In genomic region chr2:176188218-176188968, GRCh38 we compare ENCODE assay signal across 8 cellular contexts. TPM values are rescaled to one million over a fixed set of nuclear protein-coding genes. Genes with fewer than 3 reads are reported as not detected.
DNase-seq lines count a peak whose midpoint lies in the region; ATAC-seq and TF ChIP-seq lines count a peak whose summit lies in the region.

Gene HOXD1 (plus strand): TSS chr2:176188668. CDS start chr2:176188802, 134 bp downstream.

- peak within 1 kb of the TSS; percentile 51 for H3K4me3 ChIP-seq in AG04450 (ENCODE audit: low read depth, low read length)

- TF ChIP-seq CTCF in AG04450 (IDR thresholded peaks at IDR 0.05; ENCODE audit: low read depth, low read length) (no peak), GM13977 (IDR thresholded peaks at IDR 0.05; ENCODE audit: extremely low read depth, insufficient read depth, missing control alignments) (no peak)

- CTCF ChIA-PET in AG04450 (lab: Charles Lee) = interaction anchor here (1.2 to 1.8 kb wide), 2 partner anchors 266 kb away, joined by 5 to 6 read pairs; no protein-coding TSS in a partner anchor

- H3K27me3 Mint-ChIP-seq in central memory CD8-positive, alpha-beta T cell = peaks cover 93% of the 10 kb centered on the region
- peaks cover 96% of the 10 kb centered on the region for H3K27me3 Mint-ChIP-seq in stimulated activated naive CD8-positive, alpha-beta T cell treated with anti-CD3 and anti-CD28 coated beads, Interleukin-15, amount 100 ng/mL, for 72 hours

- no peak within 1 kb of the TSS for H3K27ac ChIP-seq in AG04450 (ENCODE audit: low read depth, low read length)

- POLR2A ChIA-PET in AG04450 (lab: Yijun Ruan, JAX) = no interaction called here

- peaks cover 3% of the 10 kb centered on the region for H3K36me3 Mint-ChIP-seq in central memory CD8-positive, alpha-beta T cell (ENCODE audit: insufficient read depth)

- no peaks in the 10 kb centered on the region; the same call in 1 of the 2 replicates for H3K9me3 ChIP-seq in AG04450 (ENCODE audit: control insufficient read depth, insufficient read depth, low read length)

- no peak for ATAC-seq in central memory CD8-positive, alpha-beta T cell (replicated peaks; ENCODE audit: extremely low read depth, poor library complexity, severe bottlenecking)
- ATAC-seq in stimulated activated naive CD8-positive, alpha-beta T cell treated with anti-CD3 and anti-CD28 coated beads, Interleukin-15, amount 100 ng/mL, for 72 hours = peak; percentile 67
- ATAC-seq in GM18861 (IDR thresholded peaks at IDR 0.05; ENCODE audit: unreplicated experiment) = no peak

- H3K9me3 Mint-ChIP-seq in central memory CD8-positive, alpha-beta T cell = no peaks in the 10 kb centered on the region
- no peaks in the 10 kb centered on the region for H3K9me3 Mint-ChIP-seq in stimulated activated naive CD8-positive, alpha-beta T cell treated with anti-CD3 and anti-CD28 coated beads, Interleukin-15, amount 100 ng/mL, for 72 hours

- in situ Hi-C loops in GM13977 (cut with MboI; ENCODE audit: low pct_unique_long_range_greater_than_20kb, low sequenced_read_pairs, unreplicated experiment) = no loop called here

- peaks cover 20% of the 10 kb centered on the region for H3K4me1 Mint-ChIP-seq in central memory CD8-positive, alpha-beta T cell
- H3K4me1 Mint-ChIP-seq in stimulated activated naive CD8-positive, alpha-beta T cell treated with anti-CD3 and anti-CD28 coated beads, Interleukin-15, amount 100 ng/mL, for 72 hours = peaks cover 28% of the 10 kb centered on the region

- H3K27me3 ChIP-seq in AG04450 (ENCODE audit: control insufficient read depth, insufficient read depth, low read length) = peaks cover 48% of the 10 kb centered on the region

- DNase-seq in AG04450 (ENCODE audit: low read depth, low spot score) (no peak), GM13977 (ENCODE audit: low spot score) (peak; percentile 54), NCI-H69 (lab: John Stamatoyannopoulos, UW) (peak; percentile 90), left kidney (ENCODE audit: low read depth, low spot score) (peak; percentile 94), A172 (ENCODE audit: low spot score) (no peak)
- no peak for DNase-seq in central memory CD8-positive, alpha-beta T cell (ENCODE audit: low spot score in 2 of 2)
- DNase-seq in stimulated activated naive CD8-positive, alpha-beta T cell treated with anti-CD3 and anti-CD28 coated beads, Interleukin-15, amount 100 ng/mL, for 72 hours = no peak

- no peak within 1 kb of the TSS for H3K27ac Mint-ChIP-seq in central memory CD8-positive, alpha-beta T cell (ENCODE audit: low read depth)
- peak within 1 kb of the TSS in 1 of 2 donors; percentile 45 for H3K27ac Mint-ChIP-seq in stimulated activated naive CD8-positive, alpha-beta T cell treated with anti-CD3 and anti-CD28 coated beads, Interleukin-15, amount 100 ng/mL, for 72 hours

- H3K4me3 Mint-ChIP-seq in central memory CD8-positive, alpha-beta T cell = peak within 1 kb of the TSS; percentile 82
- H3K4me3 Mint-ChIP-seq in stimulated activated naive CD8-positive, alpha-beta T cell treated with anti-CD3 and anti-CD28 coated beads, Interleukin-15, amount 100 ng/mL, for 72 hours = peak within 1 kb of the TSS; percentile 82 to 86

RNA-seq across cellular contexts. Expression of gene HOXD1, which starts in this region (rescaled TPM):
- not detected in 2 replicates for polyA plus RNA-seq in AG04450 (2011; rRNA removed)
- not detected in 2 replicates for polyA minus RNA-seq in AG04450 (2011; rRNA and poly(A)+ RNA removed)
- total RNA-seq in A172 (2014; rRNA removed; shearing (Covaris generic)) = 0.34 TPM in 1 of 2 replicates, not detected in the other

Comparison
In these comparisons a context has a peak if more than half of its experiments do, and no peak if none do; other contexts are left out.
1. DNase-seq: peak in GM13977 (single experiment), NCI-H69 (single experiment) and left kidney (single experiment); none in AG04450 (single experiment), central memory CD8-positive, alpha-beta T cell (0 of 2), stimulated activated naive CD8-positive, alpha-beta T cell treated with anti-CD3 and anti-CD28 coated beads, Interleukin-15, amount 100 ng/mL, for 72 hours (0 of 2) and A172 (single experiment).